1 cellular context compared by ENCODE assay signal in genomic region chr14:52730708-52731111, GRCh38.
TF ChIP-seq lines count a peak whose summit lies in the region.

No MANE protein-coding gene starts in this region.

TF ChIP-seq in GM23338, 12 proteins besides CTCF, POLR2A, EP300 and RAD21 (continued from another document):
- TF ChIP-seq ZNF462 (CRISPR knock-in tag; IDR thresholded peaks at IDR 0.05) (no peak), EZH2 (IDR thresholded peaks at IDR 0.05; ENCODE audit: low read depth, unreplicated experiment) (no peak), CREB1 (CRISPR knock-in tag; IDR thresholded peaks at IDR 0.05; ENCODE audit: low read depth) (no peak), STAT1 (IDR thresholded peaks at IDR 0.05; ENCODE audit: unreplicated experiment) (no peak), EZH2phosphoT487 (IDR thresholded peaks at IDR 0.05; ENCODE audit: unreplicated experiment) (no peak)
